8 cellular contexts compared by ENCODE assay signal in the genomic region with DNA sequence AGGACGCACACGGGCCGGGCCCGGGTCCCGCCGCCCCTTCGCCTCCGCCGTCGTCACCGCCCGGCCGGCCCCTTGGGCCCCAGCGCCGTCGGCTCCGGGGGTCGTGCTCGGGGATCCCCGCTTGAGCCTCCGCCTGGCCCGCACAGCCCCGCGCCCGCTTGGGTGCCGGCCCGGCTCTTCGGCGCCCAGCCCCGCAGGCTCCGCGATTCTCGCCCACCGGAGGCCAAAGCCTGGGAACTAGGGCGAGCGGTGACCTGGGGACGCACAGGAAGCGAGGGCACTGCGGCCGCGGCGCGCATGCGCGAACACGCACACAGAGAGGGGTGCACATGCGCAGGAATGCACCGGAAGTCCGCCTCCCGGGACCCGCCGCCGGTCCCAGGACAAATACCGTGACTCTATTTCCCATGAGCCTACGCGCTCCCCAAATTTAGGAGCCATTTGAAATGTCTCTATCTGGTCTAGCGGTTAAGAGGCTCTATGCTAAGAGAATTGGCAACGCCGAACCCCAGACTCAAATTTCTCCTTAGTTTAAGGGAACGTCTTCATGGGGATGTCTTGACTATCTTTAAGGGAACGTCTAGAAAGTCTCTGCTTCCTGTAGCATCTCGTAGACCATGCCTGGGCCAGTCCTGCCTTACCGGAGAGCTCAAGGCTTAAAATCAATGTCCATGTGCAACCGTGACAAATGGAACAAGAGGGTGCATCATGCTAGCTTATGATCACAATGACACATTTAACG. TPM values are rescaled to one million over a fixed set of nuclear protein-coding genes. Genes with fewer than 3 reads are reported as not detected.
DNase-seq lines count a peak whose midpoint lies in the region; ATAC-seq and TF ChIP-seq lines count a peak whose summit lies in the region.

A gene (minus strand): TSS at position 282 of the 742 bp plus-strand sequence. CDS start 1,774 bp downstream, outside the sequence.

- H3K27me3 ChIP-seq in AG04450 (ENCODE audit: control insufficient read depth, insufficient read depth, low read length) (no peaks in the 10 kb centered on the region), skeletal muscle tissue (ENCODE audit: control insufficient read depth in 3 of 3, insufficient read depth in 3 of 3, low read length in 3 of 3) (peaks cover 0 to 5% (median 0%) of the 10 kb centered on the region in 3 donors)

- peak within 1 kb of the TSS; percentile 85 to 95 (median 94) for H3K9ac ChIP-seq in skeletal muscle tissue (ENCODE audit: low read depth in 1 of 3, low read length in 3 of 3)

- DNase-seq in AG04450 (ENCODE audit: low read depth, low spot score) (peak; percentile 81), NCI-H2196 treated with DMSO at 0.1 percent for 48 hours (lab: John Stamatoyannopoulos, UW; ENCODE audit: unreplicated experiment) (peak; percentile 70), T47D (ENCODE audit: low read depth in 1 of 2, low spot score in 1 of 2) (peak; percentile 96 to 97)

- peaks cover 19 to 32% (median 21%) of the 10 kb centered on the region in 3 donors for H3K4me1 ChIP-seq in skeletal muscle tissue (ENCODE audit: control insufficient read depth in 3 of 3, insufficient read depth in 3 of 3, low read length in 3 of 3)

- TF ChIP-seq CTCF in AG04450 (IDR thresholded peaks at IDR 0.05; ENCODE audit: low read depth, low read length) (no peak), VCaP (conservative IDR thresholded peaks at IDR 0.05) (no peak)

- POLR2A ChIA-PET in AG04450 (lab: Yijun Ruan, JAX) = interaction anchor here (0.7 kb wide), 1 partner anchor 70 kb away, joined by 3 read pairs; a partner anchor contains a TSS

- ATAC-seq in GM18907 (IDR thresholded peaks at IDR 0.05; ENCODE audit: unreplicated experiment) = peak; percentile 88
- ATAC-seq in HG03139 (IDR thresholded peaks at IDR 0.05; ENCODE audit: unreplicated experiment) = peak; percentile 80

- H3K27ac ChIP-seq in AG04450 (ENCODE audit: low read depth, low read length) (peak within 1 kb of the TSS; percentile 69), VCaP (peak within 1 kb of the TSS; percentile 83), skeletal muscle tissue (ENCODE audit: low read depth, low read length) (peak within 1 kb of the TSS; percentile 41)

- CTCF ChIA-PET in AG04450 (lab: Charles Lee) = no interaction called here

- H3K4me3 ChIP-seq in AG04450 (ENCODE audit: low read depth, low read length) (peak within 1 kb of the TSS; percentile 90), iPS-18c (ENCODE audit: insufficient read depth, low read depth, low read length) (peak within 1 kb of the TSS; percentile 75), skeletal muscle tissue (ENCODE audit: low read length in 3 of 3) (peak within 1 kb of the TSS; percentile 90 to 99 (median 99))

- in situ Hi-C loops in T47D (cut with HindIII; ENCODE audit: low pct_unique_long_range_greater_than_20kb, low sequenced_read_pairs) = no loop called here

- peaks cover 16 to 22% (median 17%) of the 10 kb centered on the region in 3 donors for H3K36me3 ChIP-seq in skeletal muscle tissue (ENCODE audit: control insufficient read depth in 3 of 3, insufficient read depth in 3 of 3, low read length in 3 of 3)

- H3K9me3 ChIP-seq in AG04450 (ENCODE audit: control insufficient read depth, insufficient read depth, low read length) (peaks cover 36% of the 10 kb centered on the region), iPS-18c (ENCODE audit: control insufficient read depth, insufficient read depth, low read length) (peaks cover 2% of the 10 kb centered on the region), skeletal muscle tissue (ENCODE audit: control insufficient read depth in 3 of 3, low read length in 3 of 3) (no peaks in the 10 kb centered on the region)

RNA-seq across cellular contexts. Expression of the gene that starts here (rescaled TPM):
- polyA plus RNA-seq in AG04450 (2011; rRNA removed) = 15.4 and 20.4 TPM in 2 replicates
- 11.9 and 21.3 TPM in 2 replicates for polyA minus RNA-seq in AG04450 (2011; rRNA and poly(A)+ RNA removed)
- 17.7 TPM for total RNA-seq in skeletal muscle tissue

Comparison
In these comparisons a context has a peak if more than half of its experiments do, and no peak if none do; other contexts are left out.
1. Peak in every context shown above with its lines: DNase-seq, ATAC-seq, H3K4me3 ChIP-seq and H3K27ac ChIP-seq.